ENCODE assay signal across 8 cellular contexts in genomic region chr15:95929232-95929846, GRCh38.
DNase-seq lines count a peak whose midpoint lies in the region; ATAC-seq and TF ChIP-seq lines count a peak whose summit lies in the region.

No MANE protein-coding gene starts in this region.

- H3K27me3 Mint-ChIP-seq in activated naive CD4-positive, alpha-beta T cell treated with anti-CD3 and anti-CD28 coated beads, Interleukin-2, amount 10 ng/mL, durations not matched to agents 7 days and 5 days: peaks cover 13% of the 10 kb centered on the region
- no peaks in the 10 kb centered on the region for H3K27me3 Mint-ChIP-seq in activated naive CD4-positive, alpha-beta T cell treated with anti-CD3 and anti-CD28 coated beads for 36 hours (ENCODE audit: low read depth)

- H3K27ac ChIP-seq in upper lobe of right lung: no peak overlapping the region

- H3K27me3 ChIP-seq in upper lobe of right lung: no peaks in the 10 kb centered on the region

- H3K4me1 ChIP-seq in upper lobe of right lung: peaks cover 8% of the 10 kb centered on the region

- H3K27ac Mint-ChIP-seq in activated naive CD4-positive, alpha-beta T cell treated with anti-CD3 and anti-CD28 coated beads, Interleukin-2, amount 10 ng/mL, durations not matched to agents 7 days and 5 days: peak overlapping the region; percentile 2
- no peak overlapping the region for H3K27ac Mint-ChIP-seq in activated naive CD4-positive, alpha-beta T cell treated with anti-CD3 and anti-CD28 coated beads for 36 hours

- no peak for TF ChIP-seq CTCF in upper lobe of right lung (IDR thresholded peaks at IDR 0.05)

- H3K4me1 Mint-ChIP-seq in activated naive CD4-positive, alpha-beta T cell treated with anti-CD3 and anti-CD28 coated beads, Interleukin-2, amount 10 ng/mL, durations not matched to agents 7 days and 5 days: peaks cover 9% of the 10 kb centered on the region
- peaks cover 5% of the 10 kb centered on the region for H3K4me1 Mint-ChIP-seq in activated naive CD4-positive, alpha-beta T cell treated with anti-CD3 and anti-CD28 coated beads for 36 hours (ENCODE audit: low read depth)

- no peaks in the 10 kb centered on the region for H3K36me3 Mint-ChIP-seq in activated naive CD4-positive, alpha-beta T cell treated with anti-CD3 and anti-CD28 coated beads, Interleukin-2, amount 10 ng/mL, durations not matched to agents 7 days and 5 days
- H3K36me3 Mint-ChIP-seq in activated naive CD4-positive, alpha-beta T cell treated with anti-CD3 and anti-CD28 coated beads for 36 hours (ENCODE audit: low read depth): no peaks in the 10 kb centered on the region

- ATAC-seq in HG03196 (IDR thresholded peaks at IDR 0.05; ENCODE audit: unreplicated experiment): peak; percentile 92
- ATAC-seq in upper lobe of right lung: peak; percentile 14
- ATAC-seq in HG03025 (IDR thresholded peaks at IDR 0.05; ENCODE audit: low FRiP score, unreplicated experiment): no peak

- H3K4me3 ChIP-seq in upper lobe of right lung: no peak overlapping the region

- H3K9me3 Mint-ChIP-seq in activated naive CD4-positive, alpha-beta T cell treated with anti-CD3 and anti-CD28 coated beads, Interleukin-2, amount 10 ng/mL, durations not matched to agents 7 days and 5 days: no peaks in the 10 kb centered on the region
- no peaks in the 10 kb centered on the region for H3K9me3 Mint-ChIP-seq in activated naive CD4-positive, alpha-beta T cell treated with anti-CD3 and anti-CD28 coated beads for 36 hours

- H3K36me3 ChIP-seq in upper lobe of right lung: no peaks in the 10 kb centered on the region

- CTCF ChIA-PET in activated naive CD4-positive, alpha-beta T cell treated with anti-CD3 and anti-CD28 coated beads, Interleukin-2, amount 10 ng/mL, durations not matched to agents 7 days and 5 days (lab: Charles Lee): no interaction called here
- CTCF ChIA-PET in activated naive CD4-positive, alpha-beta T cell treated with anti-CD3 and anti-CD28 coated beads for 36 hours (lab: Charles Lee): no interaction called here

- peak; percentile 23 for DNase-seq in activated naive CD4-positive, alpha-beta T cell treated with anti-CD3 and anti-CD28 coated beads, Interleukin-2, amount 10 ng/mL, durations not matched to agents 7 days and 5 days
- no peak for DNase-seq in activated naive CD4-positive, alpha-beta T cell treated with anti-CD3 and anti-CD28 coated beads for 36 hours
- DNase-seq in SW480 (ENCODE audit: low spot score) (peak; percentile 6), upper lobe of right lung (no peak), activated gamma-delta T cell (lab: John Stamatoyannopoulos, UW) (no peak), NCI-H1048 (lab: John Stamatoyannopoulos, UW) (no peak)

- no peaks in the 10 kb centered on the region for H3K9me3 ChIP-seq in upper lobe of right lung

- intact Hi-C loops in activated naive CD4-positive, alpha-beta T cell treated with anti-CD3 and anti-CD28 coated beads for 36 hours (cut with micrococcal nuclease): no loop called here
- intact Hi-C loops in upper lobe of right lung (cut with DNase I): no loop called here

- H3K4me3 Mint-ChIP-seq in activated naive CD4-positive, alpha-beta T cell treated with anti-CD3 and anti-CD28 coated beads, Interleukin-2, amount 10 ng/mL, durations not matched to agents 7 days and 5 days: no peak overlapping the region
- no peak overlapping the region for H3K4me3 Mint-ChIP-seq in activated naive CD4-positive, alpha-beta T cell treated with anti-CD3 and anti-CD28 coated beads for 36 hours

Comparison
In these comparisons a context has a peak if more than half of its experiments do, and no peak if none do; other contexts are left out.
1. DNase-seq: peak in activated naive CD4-positive, alpha-beta T cell treated with anti-CD3 and anti-CD28 coated beads, Interleukin-2, amount 10 ng/mL, durations not matched to agents 7 days and 5 days (single experiment) and SW480 (single experiment); none in activated naive CD4-positive, alpha-beta T cell treated with anti-CD3 and anti-CD28 coated beads for 36 hours (single experiment), upper lobe of right lung (single experiment), activated gamma-delta T cell (single experiment) and NCI-H1048 (single experiment).